Comparison of ENCODE assay signal across 1 cellular context in the genomic region with DNA sequence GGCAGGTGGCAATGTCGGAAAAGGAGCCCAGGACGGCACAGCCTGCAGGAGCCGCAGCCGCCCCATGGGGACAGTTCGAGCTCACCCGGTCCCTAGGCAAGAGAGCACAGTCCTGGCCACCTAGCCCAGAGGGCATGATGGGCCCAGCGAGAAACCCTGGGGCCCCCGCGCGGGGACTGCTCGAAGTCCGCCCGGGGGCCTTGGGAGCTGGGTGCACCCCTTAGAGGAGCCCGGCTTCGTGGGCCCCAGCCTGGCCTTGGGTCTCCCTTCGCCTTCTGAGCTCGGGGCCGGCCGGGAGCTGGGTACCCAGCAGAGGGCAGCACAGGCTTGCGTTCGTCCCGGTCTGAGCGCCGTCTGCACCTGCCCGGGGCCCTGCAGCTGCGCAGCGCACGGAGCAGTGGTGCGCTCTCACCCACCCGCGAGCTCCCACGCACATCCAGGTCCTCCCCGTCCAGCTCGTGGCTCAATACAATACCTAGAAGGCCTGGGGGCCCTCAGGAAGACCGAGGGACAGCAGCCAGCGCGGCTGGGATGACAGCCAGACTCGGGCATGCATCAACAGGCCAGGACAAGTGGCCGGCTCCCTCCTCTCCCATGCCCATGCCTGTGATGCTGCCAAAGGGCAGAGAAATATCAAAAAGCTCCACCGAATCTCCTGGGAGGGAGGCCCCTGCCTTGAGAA.
TF ChIP-seq lines count a peak whose summit lies in the region.

No MANE protein-coding gene starts in this region.

TF ChIP-seq in HepG2, 621 proteins besides CTCF, POLR2A, EP300 and RAD21 (continued from another document and continues in another):
- TF ChIP-seq, protein P1, sequence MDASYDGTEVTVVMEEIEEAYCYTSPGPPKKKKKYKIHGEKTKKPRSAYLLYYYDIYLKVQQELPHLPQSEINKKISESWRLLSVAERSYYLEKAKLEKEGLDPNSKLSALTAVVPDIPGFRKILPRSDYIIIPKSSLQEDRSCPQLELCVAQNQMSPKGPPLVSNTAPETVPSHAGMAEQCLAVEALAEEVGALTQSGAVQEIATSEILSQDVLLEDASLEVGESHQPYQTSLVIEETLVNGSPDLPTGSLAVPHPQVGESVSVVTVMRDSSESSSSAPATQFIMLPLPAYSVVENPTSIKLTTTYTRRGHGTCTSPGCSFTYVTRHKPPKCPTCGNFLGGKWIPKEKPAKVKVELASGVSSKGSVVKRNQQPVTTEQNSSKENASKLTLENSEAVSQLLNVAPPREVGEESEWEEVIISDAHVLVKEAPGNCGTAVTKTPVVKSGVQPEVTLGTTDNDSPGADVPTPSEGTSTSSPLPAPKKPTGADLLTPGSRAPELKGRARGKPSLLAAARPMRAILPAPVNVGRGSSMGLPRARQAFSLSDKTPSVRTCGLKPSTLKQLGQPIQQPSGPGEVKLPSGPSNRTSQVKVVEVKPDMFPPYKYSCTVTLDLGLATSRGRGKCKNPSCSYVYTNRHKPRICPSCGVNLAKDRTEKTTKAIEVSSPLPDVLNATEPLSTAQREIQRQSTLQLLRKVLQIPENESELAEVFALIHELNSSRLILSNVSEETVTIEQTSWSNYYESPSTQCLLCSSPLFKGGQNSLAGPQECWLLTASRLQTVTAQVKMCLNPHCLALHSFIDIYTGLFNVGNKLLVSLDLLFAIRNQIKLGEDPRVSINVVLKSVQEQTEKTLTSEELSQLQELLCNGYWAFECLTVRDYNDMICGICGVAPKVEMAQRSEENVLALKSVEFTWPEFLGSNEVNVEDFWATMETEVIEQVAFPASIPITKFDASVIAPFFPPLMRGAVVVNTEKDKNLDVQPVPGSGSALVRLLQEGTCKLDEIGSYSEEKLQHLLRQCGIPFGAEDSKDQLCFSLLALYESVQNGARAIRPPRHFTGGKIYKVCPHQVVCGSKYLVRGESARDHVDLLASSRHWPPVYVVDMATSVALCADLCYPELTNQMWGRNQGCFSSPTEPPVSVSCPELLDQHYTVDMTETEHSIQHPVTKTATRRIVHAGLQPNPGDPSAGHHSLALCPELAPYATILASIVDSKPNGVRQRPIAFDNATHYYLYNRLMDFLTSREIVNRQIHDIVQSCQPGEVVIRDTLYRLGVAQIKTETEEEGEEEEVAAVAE (CRISPR knock-in tag; IDR thresholded peaks at IDR 0.05; ENCODE audit: borderline replicate concordance), result no peak
- TF ChIP-seq FOXA3 (CRISPR knock-in tag; IDR thresholded peaks at IDR 0.05), result no peak
- TF ChIP-seq, protein P2, sequence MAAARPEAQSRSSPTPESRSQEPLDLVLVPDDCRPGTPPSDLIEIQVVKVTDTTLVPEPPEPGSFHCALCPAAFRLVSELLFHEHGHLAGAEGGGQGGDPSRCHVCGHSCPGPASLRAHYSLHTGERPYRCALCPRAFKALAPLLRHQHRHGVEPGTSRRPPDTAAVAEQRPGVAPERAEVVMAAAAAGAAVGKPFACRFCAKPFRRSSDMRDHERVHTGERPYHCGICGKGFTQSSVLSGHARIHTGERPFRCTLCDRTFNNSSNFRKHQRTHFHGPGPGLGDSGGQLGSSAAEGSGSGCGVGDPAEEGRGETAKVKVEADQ (CRISPR knock-in tag; IDR thresholded peaks at IDR 0.05; ENCODE audit: borderline replicate concordance), result no peak
- TF ChIP-seq NFE2L1 (CRISPR knock-in tag; IDR thresholded peaks at IDR 0.05; ENCODE audit: borderline replicate concordance), result no peak
- TF ChIP-seq CENPX (CRISPR knock-in tag; IDR thresholded peaks at IDR 0.05), result no peak
- TF ChIP-seq ZNF878 (CRISPR knock-in tag; IDR thresholded peaks at IDR 0.05), result no peak
- TF ChIP-seq TCF7L2 (IDR thresholded peaks at IDR 0.05; ENCODE audit: low read depth, low read length), result no peak
- no peak for TF ChIP-seq PAF1 (CRISPR knock-in tag; IDR thresholded peaks at IDR 0.05)
- TF ChIP-seq SNAPC2 (CRISPR knock-in tag; IDR thresholded peaks at IDR 0.05), result no peak
- 0 out of 2 replicates have a peak, but pooled peaks have one; percentile 29 for TF ChIP-seq RELA (CRISPR knock-in tag; IDR thresholded peaks at IDR 0.05)
- no peak for TF ChIP-seq PHF5A (CRISPR knock-in tag; IDR thresholded peaks at IDR 0.05; ENCODE audit: low read depth, unreplicated experiment)
- TF ChIP-seq CREM (IDR thresholded peaks at IDR 0.05), result no peak
- TF ChIP-seq CREM (CRISPR knock-in tag; IDR thresholded peaks at IDR 0.05), result no peak
- TF ChIP-seq, protein P3, sequence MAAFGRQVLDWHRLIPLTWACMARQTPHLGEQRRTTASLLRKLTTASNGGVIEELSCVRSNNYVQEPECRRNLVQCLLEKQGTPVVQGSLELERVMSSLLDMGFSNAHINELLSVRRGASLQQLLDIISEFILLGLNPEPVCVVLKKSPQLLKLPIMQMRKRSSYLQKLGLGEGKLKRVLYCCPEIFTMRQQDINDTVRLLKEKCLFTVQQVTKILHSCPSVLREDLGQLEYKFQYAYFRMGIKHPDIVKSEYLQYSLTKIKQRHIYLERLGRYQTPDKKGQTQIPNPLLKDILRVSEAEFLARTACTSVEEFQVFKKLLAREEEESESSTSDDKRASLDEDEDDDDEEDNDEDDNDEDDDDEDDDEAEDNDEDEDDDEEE (CRISPR knock-in tag; IDR thresholded peaks at IDR 0.05), result no peak
- TF ChIP-seq NR2F6 (IDR thresholded peaks at IDR 0.05), result no peak
- peak; percentile 8; the same call in 1 of the 2 replicates for TF ChIP-seq NR2F6 (CRISPR knock-in tag; IDR thresholded peaks at IDR 0.05)
- TF ChIP-seq ZBTB1 (CRISPR knock-in tag; IDR thresholded peaks at IDR 0.05; ENCODE audit: borderline replicate concordance), result no peak
- no peak for TF ChIP-seq HCFC1 (IDR thresholded peaks at IDR 0.05; ENCODE audit: low read depth, low read length)
- TF ChIP-seq ZNF253 (CRISPR knock-in tag; IDR thresholded peaks at IDR 0.05; ENCODE audit: borderline replicate concordance), result no peak
- TF ChIP-seq ZNF562 (CRISPR knock-in tag; IDR thresholded peaks at IDR 0.05; ENCODE audit: borderline replicate concordance), result no peak
- TF ChIP-seq RFX5 (IDR thresholded peaks at IDR 0.05; ENCODE audit: low read depth, low read length), result no peak
- no peak for TF ChIP-seq ZNF746 (CRISPR knock-in tag; IDR thresholded peaks at IDR 0.05)
- TF ChIP-seq, protein P4, sequence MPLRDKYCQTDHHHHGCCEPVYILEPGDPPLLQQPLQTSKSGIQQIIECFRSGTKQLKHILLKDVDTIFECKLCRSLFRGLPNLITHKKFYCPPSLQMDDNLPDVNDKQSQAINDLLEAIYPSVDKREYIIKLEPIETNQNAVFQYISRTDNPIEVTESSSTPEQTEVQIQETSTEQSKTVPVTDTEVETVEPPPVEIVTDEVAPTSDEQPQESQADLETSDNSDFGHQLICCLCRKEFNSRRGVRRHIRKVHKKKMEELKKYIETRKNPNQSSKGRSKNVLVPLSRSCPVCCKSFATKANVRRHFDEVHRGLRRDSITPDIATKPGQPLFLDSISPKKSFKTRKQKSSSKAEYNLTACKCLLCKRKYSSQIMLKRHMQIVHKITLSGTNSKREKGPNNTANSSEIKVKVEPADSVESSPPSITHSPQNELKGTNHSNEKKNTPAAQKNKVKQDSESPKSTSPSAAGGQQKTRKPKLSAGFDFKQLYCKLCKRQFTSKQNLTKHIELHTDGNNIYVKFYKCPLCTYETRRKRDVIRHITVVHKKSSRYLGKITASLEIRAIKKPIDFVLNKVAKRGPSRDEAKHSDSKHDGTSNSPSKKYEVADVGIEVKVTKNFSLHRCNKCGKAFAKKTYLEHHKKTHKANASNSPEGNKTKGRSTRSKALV (CRISPR knock-in tag; IDR thresholded peaks at IDR 0.05), result peak; percentile 92
- no peak for TF ChIP-seq ZFP36L2 (CRISPR knock-in tag; IDR thresholded peaks at IDR 0.05)
- no peak for TF ChIP-seq MIER3 (CRISPR knock-in tag; IDR thresholded peaks at IDR 0.05; ENCODE audit: borderline replicate concordance)
- TF ChIP-seq ZNF143 (CRISPR knock-in tag; IDR thresholded peaks at IDR 0.05), result no peak
- peak; percentile 49; the same call in 1 of the 2 replicates for TF ChIP-seq ZMYM4 (CRISPR knock-in tag; IDR thresholded peaks at IDR 0.05)
- TF ChIP-seq, protein P5, sequence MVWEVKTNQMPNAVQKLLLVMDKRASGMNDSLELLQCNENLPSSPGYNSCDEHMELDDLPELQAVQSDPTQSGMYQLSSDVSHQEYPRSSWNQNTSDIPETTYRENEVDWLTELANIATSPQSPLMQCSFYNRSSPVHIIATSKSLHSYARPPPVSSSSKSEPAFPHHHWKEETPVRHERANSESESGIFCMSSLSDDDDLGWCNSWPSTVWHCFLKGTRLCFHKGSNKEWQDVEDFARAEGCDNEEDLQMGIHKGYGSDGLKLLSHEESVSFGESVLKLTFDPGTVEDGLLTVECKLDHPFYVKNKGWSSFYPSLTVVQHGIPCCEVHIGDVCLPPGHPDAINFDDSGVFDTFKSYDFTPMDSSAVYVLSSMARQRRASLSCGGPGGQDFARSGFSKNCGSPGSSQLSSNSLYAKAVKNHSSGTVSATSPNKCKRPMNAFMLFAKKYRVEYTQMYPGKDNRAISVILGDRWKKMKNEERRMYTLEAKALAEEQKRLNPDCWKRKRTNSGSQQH (CRISPR knock-in tag; IDR thresholded peaks at IDR 0.05; ENCODE audit: low read depth), result no peak
- TF ChIP-seq, protein P6, sequence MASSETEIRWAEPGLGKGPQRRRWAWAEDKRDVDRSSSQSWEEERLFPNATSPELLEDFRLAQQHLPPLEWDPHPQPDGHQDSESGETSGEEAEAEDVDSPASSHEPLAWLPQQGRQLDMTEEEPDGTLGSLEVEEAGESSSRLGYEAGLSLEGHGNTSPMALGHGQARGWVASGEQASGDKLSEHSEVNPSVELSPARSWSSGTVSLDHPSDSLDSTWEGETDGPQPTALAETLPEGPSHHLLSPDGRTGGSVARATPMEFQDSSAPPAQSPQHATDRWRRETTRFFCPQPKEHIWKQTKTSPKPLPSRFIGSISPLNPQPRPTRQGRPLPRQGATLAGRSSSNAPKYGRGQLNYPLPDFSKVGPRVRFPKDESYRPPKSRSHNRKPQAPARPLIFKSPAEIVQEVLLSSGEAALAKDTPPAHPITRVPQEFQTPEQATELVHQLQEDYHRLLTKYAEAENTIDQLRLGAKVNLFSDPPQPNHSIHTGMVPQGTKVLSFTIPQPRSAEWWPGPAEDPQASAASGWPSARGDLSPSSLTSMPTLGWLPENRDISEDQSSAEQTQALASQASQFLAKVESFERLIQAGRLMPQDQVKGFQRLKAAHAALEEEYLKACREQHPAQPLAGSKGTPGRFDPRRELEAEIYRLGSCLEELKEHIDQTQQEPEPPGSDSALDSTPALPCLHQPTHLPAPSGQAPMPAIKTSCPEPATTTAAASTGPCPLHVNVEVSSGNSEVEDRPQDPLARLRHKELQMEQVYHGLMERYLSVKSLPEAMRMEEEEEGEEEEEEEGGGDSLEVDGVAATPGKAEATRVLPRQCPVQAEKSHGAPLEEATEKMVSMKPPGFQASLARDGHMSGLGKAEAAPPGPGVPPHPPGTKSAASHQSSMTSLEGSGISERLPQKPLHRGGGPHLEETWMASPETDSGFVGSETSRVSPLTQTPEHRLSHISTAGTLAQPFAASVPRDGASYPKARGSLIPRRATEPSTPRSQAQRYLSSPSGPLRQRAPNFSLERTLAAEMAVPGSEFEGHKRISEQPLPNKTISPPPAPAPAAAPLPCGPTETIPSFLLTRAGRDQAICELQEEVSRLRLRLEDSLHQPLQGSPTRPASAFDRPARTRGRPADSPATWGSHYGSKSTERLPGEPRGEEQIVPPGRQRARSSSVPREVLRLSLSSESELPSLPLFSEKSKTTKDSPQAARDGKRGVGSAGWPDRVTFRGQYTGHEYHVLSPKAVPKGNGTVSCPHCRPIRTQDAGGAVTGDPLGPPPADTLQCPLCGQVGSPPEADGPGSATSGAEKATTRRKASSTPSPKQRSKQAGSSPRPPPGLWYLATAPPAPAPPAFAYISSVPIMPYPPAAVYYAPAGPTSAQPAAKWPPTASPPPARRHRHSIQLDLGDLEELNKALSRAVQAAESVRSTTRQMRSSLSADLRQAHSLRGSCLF (CRISPR knock-in tag; IDR thresholded peaks at IDR 0.05; ENCODE audit: borderline replicate concordance), result no peak
- no peak for TF ChIP-seq NCOA5 (CRISPR knock-in tag; IDR thresholded peaks at IDR 0.05)
- TF ChIP-seq GLI4 (CRISPR knock-in tag; IDR thresholded peaks at IDR 0.05; ENCODE audit: borderline replicate concordance), result no peak
- no peak for TF ChIP-seq KAT8 (CRISPR knock-in tag; IDR thresholded peaks at IDR 0.05)
- TF ChIP-seq, protein P7, sequence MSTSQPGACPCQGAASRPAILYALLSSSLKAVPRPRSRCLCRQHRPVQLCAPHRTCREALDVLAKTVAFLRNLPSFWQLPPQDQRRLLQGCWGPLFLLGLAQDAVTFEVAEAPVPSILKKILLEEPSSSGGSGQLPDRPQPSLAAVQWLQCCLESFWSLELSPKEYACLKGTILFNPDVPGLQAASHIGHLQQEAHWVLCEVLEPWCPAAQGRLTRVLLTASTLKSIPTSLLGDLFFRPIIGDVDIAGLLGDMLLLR (CRISPR knock-in tag; IDR thresholded peaks at IDR 0.05), result no peak
- TF ChIP-seq, protein P8, sequence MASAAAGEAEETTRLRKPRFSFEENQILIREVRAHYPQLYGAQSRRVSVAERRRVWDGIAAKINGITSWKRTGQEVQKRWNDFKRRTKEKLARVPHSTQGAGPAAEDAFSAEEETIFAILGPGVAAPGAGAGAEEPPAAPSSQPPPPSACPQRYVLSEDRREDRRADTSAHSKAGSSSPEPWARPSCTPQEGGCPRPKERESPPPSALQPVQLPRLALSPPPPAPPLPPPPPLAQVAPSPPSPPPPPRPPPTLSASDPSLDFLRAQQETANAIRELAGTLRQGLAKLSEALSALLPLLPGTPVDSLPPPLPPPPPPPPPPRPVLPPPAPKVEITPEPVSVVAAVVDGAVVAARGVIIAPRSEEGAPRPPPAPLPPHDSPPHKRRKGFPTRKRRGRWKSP (CRISPR knock-in tag; IDR thresholded peaks at IDR 0.05), result peak; percentile 95; the same call in 1 of the 2 replicates
- TF ChIP-seq, protein P9, sequence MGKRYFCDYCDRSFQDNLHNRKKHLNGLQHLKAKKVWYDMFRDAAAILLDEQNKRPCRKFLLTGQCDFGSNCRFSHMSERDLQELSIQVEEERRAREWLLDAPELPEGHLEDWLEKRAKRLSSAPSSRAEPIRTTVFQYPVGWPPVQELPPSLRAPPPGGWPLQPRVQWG (CRISPR knock-in tag; IDR thresholded peaks at IDR 0.05; ENCODE audit: borderline replicate concordance, low read depth), result no peak
- TF ChIP-seq, protein P10, sequence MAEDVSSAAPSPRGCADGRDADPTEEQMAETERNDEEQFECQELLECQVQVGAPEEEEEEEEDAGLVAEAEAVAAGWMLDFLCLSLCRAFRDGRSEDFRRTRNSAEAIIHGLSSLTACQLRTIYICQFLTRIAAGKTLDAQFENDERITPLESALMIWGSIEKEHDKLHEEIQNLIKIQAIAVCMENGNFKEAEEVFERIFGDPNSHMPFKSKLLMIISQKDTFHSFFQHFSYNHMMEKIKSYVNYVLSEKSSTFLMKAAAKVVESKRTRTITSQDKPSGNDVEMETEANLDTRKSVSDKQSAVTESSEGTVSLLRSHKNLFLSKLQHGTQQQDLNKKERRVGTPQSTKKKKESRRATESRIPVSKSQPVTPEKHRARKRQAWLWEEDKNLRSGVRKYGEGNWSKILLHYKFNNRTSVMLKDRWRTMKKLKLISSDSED (CRISPR knock-in tag; IDR thresholded peaks at IDR 0.05), result no peak
- TF ChIP-seq, protein P11, sequence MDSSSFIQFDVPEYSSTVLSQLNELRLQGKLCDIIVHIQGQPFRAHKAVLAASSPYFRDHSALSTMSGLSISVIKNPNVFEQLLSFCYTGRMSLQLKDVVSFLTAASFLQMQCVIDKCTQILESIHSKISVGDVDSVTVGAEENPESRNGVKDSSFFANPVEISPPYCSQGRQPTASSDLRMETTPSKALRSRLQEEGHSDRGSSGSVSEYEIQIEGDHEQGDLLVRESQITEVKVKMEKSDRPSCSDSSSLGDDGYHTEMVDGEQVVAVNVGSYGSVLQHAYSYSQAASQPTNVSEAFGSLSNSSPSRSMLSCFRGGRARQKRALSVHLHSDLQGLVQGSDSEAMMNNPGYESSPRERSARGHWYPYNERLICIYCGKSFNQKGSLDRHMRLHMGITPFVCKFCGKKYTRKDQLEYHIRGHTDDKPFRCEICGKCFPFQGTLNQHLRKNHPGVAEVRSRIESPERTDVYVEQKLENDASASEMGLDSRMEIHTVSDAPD (CRISPR knock-in tag; IDR thresholded peaks at IDR 0.05), result no peak
- TF ChIP-seq JUNB (CRISPR knock-in tag; IDR thresholded peaks at IDR 0.05; ENCODE audit: borderline replicate concordance), result no peak
- TF ChIP-seq MIXL1 (CRISPR knock-in tag; IDR thresholded peaks at IDR 0.05), result no peak
- TF ChIP-seq ZNF570 (CRISPR knock-in tag; IDR thresholded peaks at IDR 0.05; ENCODE audit: borderline replicate concordance), result no peak
